9 cellular contexts compared by ENCODE assay signal in the genomic region with DNA sequence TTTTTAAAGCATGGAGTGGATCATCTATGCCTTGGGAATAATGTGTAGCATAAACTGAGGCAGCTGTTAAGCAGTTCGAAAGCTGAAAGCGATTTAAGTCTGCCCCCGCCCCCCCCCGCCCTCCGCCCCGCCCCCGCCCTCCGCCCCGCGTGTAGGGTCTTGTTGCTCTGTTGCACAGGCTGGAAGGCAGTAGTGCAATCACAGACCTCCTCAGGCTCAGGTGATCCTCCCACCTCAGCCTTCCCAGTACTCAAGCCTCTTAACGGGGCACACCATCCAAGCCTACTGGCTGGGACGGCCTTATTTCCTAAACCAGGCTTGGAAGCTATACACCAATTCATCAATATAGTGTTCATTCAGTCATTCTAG. TPM values are rescaled to one million over a fixed set of nuclear protein-coding genes. Genes with fewer than 3 reads are reported as not detected.
DNase-seq lines count a peak whose midpoint lies in the region; ATAC-seq and TF ChIP-seq lines count a peak whose summit lies in the region.
"Had no signal": no experiment of that assay in that cellular context is flagged by ENCODE, and none has a peak within 500 bp of the region (broad histone marks: within the 10 kb centered on the region; RNA-seq: fewer than 3 reads in every experiment).

No MANE protein-coding gene starts in this region.

- TF ChIP-seq RAD21 in liver (IDR thresholded peaks at IDR 0.05): no peak

- no peaks in the 10 kb centered on the region for H3K9me3 ChIP-seq in HUES6 (ENCODE audit: control insufficient read depth, insufficient read depth, low read depth, low read length)
- no peaks in the 10 kb centered on the region for H3K9me3 ChIP-seq in colonic mucosa
- no peaks in the 10 kb centered on the region for H3K9me3 ChIP-seq in liver (ENCODE audit: control insufficient read depth in 4 of 4, low read length in 3 of 4)
- no peaks in the 10 kb centered on the region for H3K9me3 ChIP-seq in thoracic aorta

- H3K9ac ChIP-seq in HUES6 (ENCODE audit: low read length) (peak overlapping the region; percentile 96), colonic mucosa (ENCODE audit: low read depth in 2 of 2, low read length in 2 of 2) (peak overlapping the region; percentile 77 to 97), liver (ENCODE audit: low read depth in 1 of 2, low read length in 2 of 2) (no peak overlapping the region)

- ATAC-seq in thoracic aorta (ENCODE audit: insufficient number of reproducible peaks, low FRiP score, low read depth): no peak

- peak overlapping the region; percentile 90; the same call in 1 of the 2 replicates for H3K27ac ChIP-seq in HUES6 (ENCODE audit: low read depth, low read length)
- H3K27ac ChIP-seq in colonic mucosa: peak overlapping the region; percentile 45
- no peak overlapping the region for H3K27ac ChIP-seq in liver (ENCODE audit: low read depth in 1 of 2, low read length in 2 of 2)
- H3K27ac ChIP-seq in thoracic aorta: no peak overlapping the region

- DNase-seq in colonic mucosa: no peak
- DNase-seq in thoracic aorta (ENCODE audit: low spot score): no peak
- no peak for DNase-seq in globus pallidus (ENCODE audit: low spot score)
- no peak for DNase-seq in foreskin melanocyte
- DNase-seq in Ammon's horn (ENCODE audit: low spot score): no peak
- DNase-seq: activated CD4-positive, alpha-beta T cell treated with anti-CD3 and anti-CD28 coated beads, Interleukin-2, amount 50 U/mL, for 1 hour had no signal

- no peak for TF ChIP-seq CTCF in colonic mucosa (IDR thresholded peaks at IDR 0.05)
- no peak for TF ChIP-seq CTCF in liver (IDR thresholded peaks at IDR 0.05; ENCODE audit: low read depth, low read length, missing input control)
- TF ChIP-seq CTCF in thoracic aorta (IDR thresholded peaks at IDR 0.05): no peak

- H3K4me1 ChIP-seq in HUES6 (ENCODE audit: control insufficient read depth, insufficient read depth, low read length) (peaks cover 41% of the 10 kb centered on the region), colonic mucosa (peaks cover 10% of the 10 kb centered on the region), liver (ENCODE audit: control insufficient read depth in 4 of 4, insufficient read depth in 4 of 4, low read length in 3 of 4) (peaks cover 5 to 12% (median 6%) of the 10 kb centered on the region in 4 donors), thoracic aorta (ENCODE audit: control insufficient read depth in 1 of 2, low read depth in 2 of 2) (peaks cover 0 to 10% of the 10 kb centered on the region in 2 donors)

- 91% methylated on average over 12 of the region's 12 CpGs for WGBS in liver

- peaks cover 3% of the 10 kb centered on the region; the same call in 1 of the 2 replicates for H3K27me3 ChIP-seq in HUES6 (ENCODE audit: control insufficient read depth, insufficient read depth, low read length)
- no peaks in the 10 kb centered on the region for H3K27me3 ChIP-seq in colonic mucosa
- no peaks in the 10 kb centered on the region for H3K27me3 ChIP-seq in liver (ENCODE audit: control insufficient read depth in 4 of 4, insufficient read depth in 4 of 4, low read length in 3 of 4)
- H3K27me3 ChIP-seq in thoracic aorta (replicated peaks; ENCODE audit: insufficient read depth): no peaks in the 10 kb centered on the region

- intact Hi-C loops in colonic mucosa (cut with DNase I): no loop called here

- H3K36me3 ChIP-seq in HUES6 (ENCODE audit: control insufficient read depth, insufficient read depth, low read length): no peaks in the 10 kb centered on the region
- H3K36me3 ChIP-seq in colonic mucosa: no peaks in the 10 kb centered on the region
- no peaks in the 10 kb centered on the region for H3K36me3 ChIP-seq in liver (ENCODE audit: control insufficient read depth in 4 of 4, insufficient read depth in 3 of 4, low read depth in 1 of 4, low read length in 3 of 4)
- no peaks in the 10 kb centered on the region for H3K36me3 ChIP-seq in thoracic aorta

- peak overlapping the region; percentile 69 for H3K4me3 ChIP-seq in HUES6 (ENCODE audit: low read depth, low read length)
- H3K4me3 ChIP-seq in colonic mucosa: peak overlapping the region; percentile 67
- H3K4me3 ChIP-seq in liver (ENCODE audit: low read depth in 1 of 3, low read length in 3 of 3): peak overlapping the region in 2 of 3 donors; percentile 67 to 71
- H3K4me3 ChIP-seq in thoracic aorta: peak overlapping the region; percentile 75

TF ChIP-seq in liver, 16 proteins besides CTCF, POLR2A, EP300 and RAD21:
- TF ChIP-seq EGR1 (IDR thresholded peaks at IDR 0.05; ENCODE audit: low read depth in 2 of 2): no peak
- TF ChIP-seq, protein P1, sequence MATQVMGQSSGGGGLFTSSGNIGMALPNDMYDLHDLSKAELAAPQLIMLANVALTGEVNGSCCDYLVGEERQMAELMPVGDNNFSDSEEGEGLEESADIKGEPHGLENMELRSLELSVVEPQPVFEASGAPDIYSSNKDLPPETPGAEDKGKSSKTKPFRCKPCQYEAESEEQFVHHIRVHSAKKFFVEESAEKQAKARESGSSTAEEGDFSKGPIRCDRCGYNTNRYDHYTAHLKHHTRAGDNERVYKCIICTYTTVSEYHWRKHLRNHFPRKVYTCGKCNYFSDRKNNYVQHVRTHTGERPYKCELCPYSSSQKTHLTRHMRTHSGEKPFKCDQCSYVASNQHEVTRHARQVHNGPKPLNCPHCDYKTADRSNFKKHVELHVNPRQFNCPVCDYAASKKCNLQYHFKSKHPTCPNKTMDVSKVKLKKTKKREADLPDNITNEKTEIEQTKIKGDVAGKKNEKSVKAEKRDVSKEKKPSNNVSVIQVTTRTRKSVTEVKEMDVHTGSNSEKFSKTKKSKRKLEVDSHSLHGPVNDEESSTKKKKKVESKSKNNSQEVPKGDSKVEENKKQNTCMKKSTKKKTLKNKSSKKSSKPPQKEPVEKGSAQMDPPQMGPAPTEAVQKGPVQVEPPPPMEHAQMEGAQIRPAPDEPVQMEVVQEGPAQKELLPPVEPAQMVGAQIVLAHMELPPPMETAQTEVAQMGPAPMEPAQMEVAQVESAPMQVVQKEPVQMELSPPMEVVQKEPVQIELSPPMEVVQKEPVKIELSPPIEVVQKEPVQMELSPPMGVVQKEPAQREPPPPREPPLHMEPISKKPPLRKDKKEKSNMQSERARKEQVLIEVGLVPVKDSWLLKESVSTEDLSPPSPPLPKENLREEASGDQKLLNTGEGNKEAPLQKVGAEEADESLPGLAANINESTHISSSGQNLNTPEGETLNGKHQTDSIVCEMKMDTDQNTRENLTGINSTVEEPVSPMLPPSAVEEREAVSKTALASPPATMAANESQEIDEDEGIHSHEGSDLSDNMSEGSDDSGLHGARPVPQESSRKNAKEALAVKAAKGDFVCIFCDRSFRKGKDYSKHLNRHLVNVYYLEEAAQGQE (IDR thresholded peaks at IDR 0.05): no peak
- TF ChIP-seq NR2F2 (IDR thresholded peaks at IDR 0.05): no peak
- no peak for TF ChIP-seq HNF4A (conservative IDR thresholded peaks at IDR 0.05)
- TF ChIP-seq, protein P2, sequence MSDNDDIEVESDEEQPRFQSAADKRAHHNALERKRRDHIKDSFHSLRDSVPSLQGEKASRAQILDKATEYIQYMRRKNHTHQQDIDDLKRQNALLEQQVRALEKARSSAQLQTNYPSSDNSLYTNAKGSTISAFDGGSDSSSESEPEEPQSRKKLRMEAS (IDR thresholded peaks at IDR 0.05): no peak
- no peak for TF ChIP-seq YY1 (IDR thresholded peaks at IDR 0.05)
- TF ChIP-seq RXRA (IDR thresholded peaks at IDR 0.05): no peak
- no peak for TF ChIP-seq JUND (IDR thresholded peaks at IDR 0.05)
- TF ChIP-seq, protein P3, sequence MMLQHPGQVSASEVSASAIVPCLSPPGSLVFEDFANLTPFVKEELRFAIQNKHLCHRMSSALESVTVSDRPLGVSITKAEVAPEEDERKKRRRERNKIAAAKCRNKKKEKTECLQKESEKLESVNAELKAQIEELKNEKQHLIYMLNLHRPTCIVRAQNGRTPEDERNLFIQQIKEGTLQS (IDR thresholded peaks at IDR 0.05): no peak
- no peak for TF ChIP-seq HNF4G (IDR thresholded peaks at IDR 0.05)
- no peak for TF ChIP-seq FOXA2 (IDR thresholded peaks at IDR 0.05)
- TF ChIP-seq, protein P4, sequence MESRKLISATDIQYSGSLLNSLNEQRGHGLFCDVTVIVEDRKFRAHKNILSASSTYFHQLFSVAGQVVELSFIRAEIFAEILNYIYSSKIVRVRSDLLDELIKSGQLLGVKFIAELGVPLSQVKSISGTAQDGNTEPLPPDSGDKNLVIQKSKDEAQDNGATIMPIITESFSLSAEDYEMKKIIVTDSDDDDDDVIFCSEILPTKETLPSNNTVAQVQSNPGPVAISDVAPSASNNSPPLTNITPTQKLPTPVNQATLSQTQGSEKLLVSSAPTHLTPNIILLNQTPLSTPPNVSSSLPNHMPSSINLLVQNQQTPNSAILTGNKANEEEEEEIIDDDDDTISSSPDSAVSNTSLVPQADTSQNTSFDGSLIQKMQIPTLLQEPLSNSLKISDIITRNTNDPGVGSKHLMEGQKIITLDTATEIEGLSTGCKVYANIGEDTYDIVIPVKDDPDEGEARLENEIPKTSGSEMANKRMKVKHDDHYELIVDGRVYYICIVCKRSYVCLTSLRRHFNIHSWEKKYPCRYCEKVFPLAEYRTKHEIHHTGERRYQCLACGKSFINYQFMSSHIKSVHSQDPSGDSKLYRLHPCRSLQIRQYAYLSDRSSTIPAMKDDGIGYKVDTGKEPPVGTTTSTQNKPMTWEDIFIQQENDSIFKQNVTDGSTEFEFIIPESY (IDR thresholded peaks at IDR 0.05): no peak
- TF ChIP-seq TAF1 (conservative IDR thresholded peaks at IDR 0.05): no peak
- TF ChIP-seq FOXA1 (IDR thresholded peaks at IDR 0.05): no peak
- TF ChIP-seq GABPA (IDR thresholded peaks at IDR 0.05 in 1 of 2, conservative IDR thresholded peaks at IDR 0.05 in 1 of 2): no peak
- TF ChIP-seq SP1 (IDR thresholded peaks at IDR 0.05): no peak

RNA-seq across cellular contexts. Expression of a gene that starts 0.9 kb away (rescaled TPM):
- total RNA-seq in colonic mucosa: 1 to 10 TPM; 3.6 to 6.3 TPM
- total RNA-seq in liver: 1 to 10 TPM in 1 of 2 donors, under 1 TPM in 1; 0.93 to 1.4 TPM
- under 1 TPM; 0.05 to 0.10 TPM for polyA plus RNA-seq in liver
- total RNA-seq in thoracic aorta: 1 to 10 TPM in 1 of 2 donors, not detected in 1; 1.6 TPM
- total RNA-seq: G401 had no signal

Comparison
In these comparisons a context has a peak if more than half of its experiments do, and no peak if none do; other contexts are left out.
1. H3K27ac ChIP-seq: peak in HUES6 (single experiment) and colonic mucosa (single experiment); none in liver (0 of 2) and thoracic aorta (0 of 2).
2. H3K9ac ChIP-seq: peak in HUES6 (single experiment) and colonic mucosa (2 of 2); none in liver (0 of 2).
3. Peak in every context shown above with its lines, with median percentiles within 50 percentile points of each other: H3K4me3 ChIP-seq.